Comparison of ENCODE assay signal across 7 cellular contexts in the genomic region with DNA sequence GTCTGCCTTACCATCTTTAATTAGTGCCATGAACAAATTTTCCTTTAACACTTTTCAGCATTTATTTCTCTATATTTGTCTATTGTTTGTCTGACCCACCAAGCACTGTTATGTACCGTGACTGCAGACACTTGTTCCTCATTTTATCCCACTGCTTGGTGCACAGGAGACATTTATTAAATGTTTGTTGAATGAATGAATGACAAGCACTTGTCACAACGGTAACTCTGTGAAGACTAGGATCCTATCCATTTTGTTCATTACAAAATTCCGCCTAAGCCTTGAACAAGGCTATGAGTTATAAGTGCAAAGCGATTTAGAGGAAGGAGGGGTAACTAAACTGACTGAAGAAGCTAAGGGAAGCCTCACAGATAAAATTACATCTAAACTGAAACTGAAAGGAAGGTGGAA. TPM values are rescaled to one million over a fixed set of nuclear protein-coding genes. Genes with fewer than 3 reads are reported as not detected.
A peak's percentile ranks its signal among the peaks of the same experiment; 100 is the strongest.
DNase-seq lines count a peak whose midpoint lies in the region; ATAC-seq and TF ChIP-seq lines count a peak whose summit lies in the region.

No MANE protein-coding gene starts in this region.

- H3K4me1 Mint-ChIP-seq in HFFc6 (ENCODE audit: low read depth), result peaks cover 45% of the 10 kb centered on the region
- peaks cover 54% of the 10 kb centered on the region for H3K4me1 Mint-ChIP-seq in activated T-helper 1 cell treated with anti-CD3 and anti-CD28 coated beads, Interleukin-12 subunit alpha, Interleukin-12 subunit beta, Interleukin-2, Interleukin-4 antibody, amounts not matched to agents 30 ng/mL and 10 ng/mL and 1 ng/mL, durations not matched to agents 14 hours and 24 hours and 36 hours (ENCODE audit: low read depth)
- H3K4me1 Mint-ChIP-seq in stimulated activated naive CD8-positive, alpha-beta T cell treated with anti-CD3 and anti-CD28 coated beads, Interleukin-15, amount 100 ng/mL, for 72 hours, result peaks cover 51% of the 10 kb centered on the region

- H3K9me3 Mint-ChIP-seq in HFFc6, result no peaks in the 10 kb centered on the region
- no peaks in the 10 kb centered on the region for H3K9me3 Mint-ChIP-seq in activated T-helper 1 cell treated with anti-CD3 and anti-CD28 coated beads, Interleukin-12 subunit alpha, Interleukin-12 subunit beta, Interleukin-2, Interleukin-4 antibody, amounts not matched to agents 30 ng/mL and 10 ng/mL and 1 ng/mL, durations not matched to agents 14 hours and 24 hours and 36 hours
- no peaks in the 10 kb centered on the region for H3K9me3 Mint-ChIP-seq in stimulated activated naive CD8-positive, alpha-beta T cell treated with anti-CD3 and anti-CD28 coated beads, Interleukin-15, amount 100 ng/mL, for 72 hours

- H3K27ac Mint-ChIP-seq in HFFc6, result peak overlapping the region; percentile 95
- H3K27ac Mint-ChIP-seq in activated T-helper 1 cell treated with anti-CD3 and anti-CD28 coated beads, Interleukin-12 subunit alpha, Interleukin-12 subunit beta, Interleukin-2, Interleukin-4 antibody, amounts not matched to agents 30 ng/mL and 10 ng/mL and 1 ng/mL, durations not matched to agents 14 hours and 24 hours and 36 hours, result peak overlapping the region; percentile 85
- H3K27ac Mint-ChIP-seq in stimulated activated naive CD8-positive, alpha-beta T cell treated with anti-CD3 and anti-CD28 coated beads, Interleukin-15, amount 100 ng/mL, for 72 hours, result peak overlapping the region; percentile 42 to 69

- intact Hi-C loops in activated T-helper 1 cell treated with anti-CD3 and anti-CD28 coated beads, Interleukin-12 subunit alpha, Interleukin-12 subunit beta, Interleukin-2, Interleukin-4 antibody, amounts not matched to agents 30 ng/mL and 10 ng/mL and 1 ng/mL, durations not matched to agents 14 hours and 24 hours and 36 hours (cut with micrococcal nuclease), result loop anchor here (1.0 to 10.0 kb wide), 12 partner anchors 23 to 1415 kb away; a partner anchor contains a TSS

- peak overlapping the region; percentile 93 for H3K4me3 Mint-ChIP-seq in HFFc6
- peak overlapping the region; percentile 93 for H3K4me3 Mint-ChIP-seq in activated T-helper 1 cell treated with anti-CD3 and anti-CD28 coated beads, Interleukin-12 subunit alpha, Interleukin-12 subunit beta, Interleukin-2, Interleukin-4 antibody, amounts not matched to agents 30 ng/mL and 10 ng/mL and 1 ng/mL, durations not matched to agents 14 hours and 24 hours and 36 hours
- H3K4me3 Mint-ChIP-seq in stimulated activated naive CD8-positive, alpha-beta T cell treated with anti-CD3 and anti-CD28 coated beads, Interleukin-15, amount 100 ng/mL, for 72 hours, result peak overlapping the region; percentile 89 to 96

- ATAC-seq in stimulated activated naive CD8-positive, alpha-beta T cell treated with anti-CD3 and anti-CD28 coated beads, Interleukin-15, amount 100 ng/mL, for 72 hours, result no peak
- no peak for ATAC-seq in HG03520 (IDR thresholded peaks at IDR 0.05; ENCODE audit: unreplicated experiment)
- no peak for ATAC-seq in GM19467 (IDR thresholded peaks at IDR 0.05; ENCODE audit: unreplicated experiment)
- ATAC-seq in GM19328 (IDR thresholded peaks at IDR 0.05; ENCODE audit: unreplicated experiment), result no peak

- peaks cover 2% of the 10 kb centered on the region for H3K9me3 ChIP-seq in iPS-18c (ENCODE audit: control insufficient read depth, insufficient read depth, low read length)

- peaks cover 9% of the 10 kb centered on the region for H3K36me3 Mint-ChIP-seq in HFFc6 (ENCODE audit: low read depth)
- peaks cover 13% of the 10 kb centered on the region for H3K36me3 Mint-ChIP-seq in activated T-helper 1 cell treated with anti-CD3 and anti-CD28 coated beads, Interleukin-12 subunit alpha, Interleukin-12 subunit beta, Interleukin-2, Interleukin-4 antibody, amounts not matched to agents 30 ng/mL and 10 ng/mL and 1 ng/mL, durations not matched to agents 14 hours and 24 hours and 36 hours (ENCODE audit: low read depth)

- no peaks in the 10 kb centered on the region; the same call in 1 of the 2 replicates for H3K27me3 Mint-ChIP-seq in HFFc6 (ENCODE audit: insufficient read depth)
- H3K27me3 Mint-ChIP-seq in activated T-helper 1 cell treated with anti-CD3 and anti-CD28 coated beads, Interleukin-12 subunit alpha, Interleukin-12 subunit beta, Interleukin-2, Interleukin-4 antibody, amounts not matched to agents 30 ng/mL and 10 ng/mL and 1 ng/mL, durations not matched to agents 14 hours and 24 hours and 36 hours (ENCODE audit: insufficient read depth), result no peaks in the 10 kb centered on the region
- H3K27me3 Mint-ChIP-seq in stimulated activated naive CD8-positive, alpha-beta T cell treated with anti-CD3 and anti-CD28 coated beads, Interleukin-15, amount 100 ng/mL, for 72 hours, result no peaks in the 10 kb centered on the region

- no peak for TF ChIP-seq CTCF in HFFc6 (IDR thresholded peaks at IDR 0.05)

- no peak for DNase-seq in HFFc6
- DNase-seq in activated T-helper 1 cell treated with anti-CD3 and anti-CD28 coated beads, Interleukin-12 subunit alpha, Interleukin-12 subunit beta, Interleukin-2, Interleukin-4 antibody, amounts not matched to agents 30 ng/mL and 10 ng/mL and 1 ng/mL, durations not matched to agents 14 hours and 24 hours and 36 hours (ENCODE audit: low spot score), result no peak
- DNase-seq in stimulated activated naive CD8-positive, alpha-beta T cell treated with anti-CD3 and anti-CD28 coated beads, Interleukin-15, amount 100 ng/mL, for 72 hours, result no peak

- H3K4me3 ChIP-seq in iPS-18c (ENCODE audit: insufficient read depth, low read depth, low read length), result peak overlapping the region; percentile 25; the same call in 1 of the 2 replicates

RNA-seq across cellular contexts. Expression of a gene that starts 0.4 kb away (rescaled TPM):
- 10 to 100 TPM; 33.2 to 48.4 (median 36.8) TPM for total RNA-seq in HFFc6 (2021; fragmentation: NEBNext Ultra II Directional; extraction: Animal tissue kit (Norgen Biotek cat#: 25700))
- total RNA-seq in activated T-helper 1 cell treated with anti-CD3 and anti-CD28 coated beads, Interleukin-12 subunit alpha, Interleukin-12 subunit beta, Interleukin-2, Interleukin-4 antibody, amounts not matched to agents 30 ng/mL and 10 ng/mL and 1 ng/mL, durations not matched to agents 14 hours and 24 hours and 36 hours, result 41.5 and 43.7 TPM in 2 replicates

RNA-seq across cellular contexts. Expression of a gene that starts 36.4 kb away (rescaled TPM):
- total RNA-seq in HFFc6 (2021; fragmentation: NEBNext Ultra II Directional; extraction: Animal tissue kit (Norgen Biotek cat#: 25700)), result 10 to 100 TPM in 1 of 6 experiments, 1 to 10 TPM in 5; 1.0 to 10.0 (median 1.4) TPM
- not detected in 2 replicates for total RNA-seq in activated T-helper 1 cell treated with anti-CD3 and anti-CD28 coated beads, Interleukin-12 subunit alpha, Interleukin-12 subunit beta, Interleukin-2, Interleukin-4 antibody, amounts not matched to agents 30 ng/mL and 10 ng/mL and 1 ng/mL, durations not matched to agents 14 hours and 24 hours and 36 hours

RNA-seq across cellular contexts. Expression of a gene that starts 49.5 kb away (rescaled TPM):
- total RNA-seq in HFFc6 (2021; fragmentation: NEBNext Ultra II Directional; extraction: Animal tissue kit (Norgen Biotek cat#: 25700)), result 10 to 100 TPM; 73.4 to 87.1 (median 74.7) TPM
- 63.8 and 64.1 TPM in 2 replicates for total RNA-seq in activated T-helper 1 cell treated with anti-CD3 and anti-CD28 coated beads, Interleukin-12 subunit alpha, Interleukin-12 subunit beta, Interleukin-2, Interleukin-4 antibody, amounts not matched to agents 30 ng/mL and 10 ng/mL and 1 ng/mL, durations not matched to agents 14 hours and 24 hours and 36 hours
